In the genomic region with DNA sequence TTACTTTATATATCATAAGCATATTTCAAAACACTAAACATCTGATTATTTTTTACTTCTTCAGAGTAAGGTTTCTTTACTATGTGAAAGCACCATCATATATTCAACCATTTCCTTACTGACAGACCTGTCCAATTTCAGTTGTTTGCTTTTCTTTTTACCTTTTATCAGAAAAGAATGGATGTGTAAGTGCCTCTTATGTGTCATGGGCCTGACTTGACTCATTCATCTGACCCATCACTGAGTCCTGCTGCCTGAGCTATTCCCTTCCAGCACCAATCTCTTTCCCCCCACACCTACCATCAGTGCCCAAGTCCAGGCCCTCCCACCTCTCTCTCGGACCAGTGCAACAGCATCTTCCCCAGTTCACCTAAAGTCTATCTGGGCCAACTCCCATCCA, we compare ENCODE assay signal across 25 cellular contexts.
"Had no signal": no experiment of that assay in that cellular context is flagged by ENCODE, and none has a peak within 500 bp of the region (broad histone marks: within the 10 kb centered on the region; RNA-seq: fewer than 3 reads in every experiment).

No MANE protein-coding gene starts in this region.

- H3K4me2 ChIP-seq: hepatocyte had no signal

- H3K4me1 ChIP-seq: colonic mucosa, esophagus squamous epithelium, gastroesophageal sphincter, heart left ventricle, left lung, lower lobe of right lung had no signal

- ATAC-seq: esophagus mucosa; gastroesophageal sphincter; heart left ventricle; left cardiac atrium; left lung; left ventricle myocardium superior; lower lobe of right lung; naive thymus-derived CD4-positive, alpha-beta T cell; natural killer cell had no signal

- FAIRE-seq: endothelial cell of umbilical vein, frontal cortex, kidney had no signal

- H3K4me3 ChIP-seq: colonic mucosa, esophagus squamous epithelium, gastroesophageal sphincter, heart left ventricle, hepatocyte, left lung, lower lobe of right lung had no signal

- H3K79me2 ChIP-seq: hepatocyte had no signal

- H3K27me3 ChIP-seq: colonic mucosa, esophagus squamous epithelium, gastroesophageal sphincter, hepatocyte, left lung had no signal

- H3K9me3 ChIP-seq: colonic mucosa, esophagus squamous epithelium, gastroesophageal sphincter, heart left ventricle, left lung, lower lobe of right lung had no signal

- DNase-seq: colonic mucosa; cortex of kidney; effector CD8-positive, alpha-beta T cell; erythroblast; esophagus squamous epithelium; foreskin fibroblast; heart left ventricle; hypothalamus; immature natural killer cell; islet precursor cell; kidney; left cardiac atrium; left lung; left ventricle myocardium superior; lower lobe of right lung; mesenchymal stem cell; midbrain; naive thymus-derived CD4-positive, alpha-beta T cell; natural killer cell had no signal

- H3K27ac ChIP-seq: colonic mucosa, epithelial cell of prostate, esophagus squamous epithelium, gastroesophageal sphincter, heart left ventricle, hepatocyte, left lung, lower lobe of right lung had no signal

- H2AFZ ChIP-seq: hepatocyte had no signal

- H3K36me3 ChIP-seq: colonic mucosa, esophagus squamous epithelium, gastroesophageal sphincter, heart left ventricle, left lung, lower lobe of right lung had no signal
